Comparison of ENCODE assay signal across 25 cellular contexts in the genomic region with DNA sequence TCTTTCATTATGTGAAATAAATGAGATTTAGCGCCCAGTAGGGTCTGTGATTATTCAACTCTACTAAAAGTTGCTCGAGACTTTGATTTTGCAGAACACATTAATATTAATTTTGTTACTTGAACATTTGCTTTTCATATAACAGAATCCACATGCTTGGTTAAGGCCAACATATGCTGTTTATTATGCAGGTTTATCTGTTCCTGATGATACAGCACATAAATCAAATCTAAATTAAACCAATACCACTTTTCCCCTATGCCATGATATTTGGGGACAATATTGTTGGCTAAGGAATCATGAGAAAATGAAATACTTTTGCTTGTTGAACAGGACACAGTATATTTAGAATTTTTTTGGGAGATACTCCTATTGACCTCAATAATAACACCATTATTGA.
"Had no signal": no experiment of that assay in that cellular context is flagged by ENCODE, and none has a peak within 500 bp of the region (broad histone marks: within the 10 kb centered on the region; RNA-seq: fewer than 3 reads in every experiment).

No MANE protein-coding gene starts in this region.

- H3K4me3 ChIP-seq: colonic mucosa, dorsolateral prefrontal cortex, esophagus muscularis mucosa, esophagus squamous epithelium, gastrocnemius medialis, gastroesophageal sphincter, heart left ventricle, heart right ventricle, hepatocyte had no signal

- H3K79me2 ChIP-seq: hepatocyte had no signal

- H3K27me3 Mint-ChIP-seq: dendritic cell treated with granulocyte-macrophage colony-stimulating factor and Interleukin-4, amounts not matched to agents 40 ng/mL and 50 ng/mL, for 4 days; effector memory CD8-positive, alpha-beta T cell had no signal

- H3K9me3 ChIP-seq: colonic mucosa, esophagus muscularis mucosa, esophagus squamous epithelium, gastrocnemius medialis, gastroesophageal sphincter, heart left ventricle, heart right ventricle had no signal

- H3K4me1 ChIP-seq: colonic mucosa, esophagus muscularis mucosa, esophagus squamous epithelium, foreskin keratinocyte, gastrocnemius medialis, gastroesophageal sphincter, heart left ventricle, heart right ventricle had no signal

- H3K9me3 Mint-ChIP-seq: endodermal cell had no signal

- H3K4me3 Mint-ChIP-seq: dendritic cell treated with granulocyte-macrophage colony-stimulating factor and Interleukin-4, amounts not matched to agents 40 ng/mL and 50 ng/mL, for 4 days; effector memory CD8-positive, alpha-beta T cell; endodermal cell had no signal

- H3K27ac ChIP-seq: colonic mucosa, dorsolateral prefrontal cortex, epithelial cell of prostate, esophagus muscularis mucosa, esophagus squamous epithelium, foreskin keratinocyte, gastrocnemius medialis, gastroesophageal sphincter, heart left ventricle, heart right ventricle, hepatocyte had no signal

- H3K27ac Mint-ChIP-seq: dendritic cell treated with granulocyte-macrophage colony-stimulating factor and Interleukin-4, amounts not matched to agents 40 ng/mL and 50 ng/mL, for 4 days; effector memory CD8-positive, alpha-beta T cell; endodermal cell had no signal

- H3K4me2 ChIP-seq: hepatocyte had no signal

- ATAC-seq: effector memory CD8-positive, alpha-beta T cell; esophagus mucosa; foreskin keratinocyte; gastrocnemius medialis; gastroesophageal sphincter; heart left ventricle; heart right ventricle had no signal

- H2AFZ ChIP-seq: hepatocyte had no signal

- DNase-seq: colonic mucosa; cortex of kidney; dorsolateral prefrontal cortex; effector CD4-positive, alpha-beta T cell; effector CD8-positive, alpha-beta T cell; effector memory CD4-positive, alpha-beta T cell; effector memory CD8-positive, alpha-beta T cell; endodermal cell; erythroblast; esophagus squamous epithelium; foreskin fibroblast; foreskin keratinocyte; foreskin melanocyte; gastrocnemius medialis; glutamatergic neuron; head of caudate nucleus; heart left ventricle; heart right ventricle; hippocampal formation had no signal

- H3K36me3 ChIP-seq: colonic mucosa, esophagus muscularis mucosa, esophagus squamous epithelium, gastrocnemius medialis, gastroesophageal sphincter, heart left ventricle, heart right ventricle had no signal

- H3K4me1 Mint-ChIP-seq: endodermal cell had no signal

- H3K27me3 ChIP-seq: colonic mucosa, dorsolateral prefrontal cortex, esophagus muscularis mucosa, esophagus squamous epithelium, foreskin keratinocyte, gastrocnemius medialis, gastroesophageal sphincter, heart left ventricle, heart right ventricle, hepatocyte had no signal
